In the genomic region with DNA sequence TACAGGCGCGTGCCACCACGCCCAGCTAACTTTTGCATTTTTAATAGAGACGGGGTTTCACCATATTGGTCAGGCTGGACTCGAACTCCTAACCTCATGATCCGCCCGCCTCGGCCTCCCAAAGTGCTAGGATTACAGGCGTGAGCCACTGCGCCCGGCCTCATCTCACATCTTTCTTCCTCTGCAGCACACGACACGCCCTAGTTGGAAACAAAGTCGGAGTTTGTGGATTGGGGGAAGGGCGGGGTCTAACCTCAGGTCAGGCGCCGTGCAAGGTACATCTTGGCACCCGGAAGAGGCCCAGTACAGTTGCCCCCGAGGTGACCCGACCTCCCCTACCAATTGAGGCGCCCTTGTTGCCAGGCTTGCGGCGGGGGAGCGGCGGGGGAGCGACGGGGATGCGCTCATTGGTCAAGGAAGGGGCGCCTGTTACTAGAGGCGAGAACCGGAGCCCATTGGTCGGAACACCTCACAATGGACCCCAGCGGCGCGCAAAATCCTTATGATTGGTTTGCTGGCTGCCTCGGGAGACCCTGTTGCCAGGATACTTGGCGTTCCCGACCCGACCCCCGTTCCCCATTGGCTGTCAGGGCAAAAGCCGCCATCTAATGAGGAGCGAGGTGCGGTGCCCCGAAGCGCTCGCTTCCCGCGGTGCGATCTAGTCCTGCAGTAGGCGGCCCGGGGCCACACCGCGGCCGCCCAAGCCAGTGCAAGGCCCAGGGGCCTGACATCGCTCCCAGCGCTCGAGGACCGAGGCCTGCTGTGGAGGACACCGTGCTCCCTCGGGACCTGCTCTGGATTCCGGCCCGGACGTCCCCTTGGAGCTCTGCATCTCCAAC, we compare ENCODE assay signal across 8 cellular contexts. TPM values are rescaled to one million over a fixed set of nuclear protein-coding genes. Genes with fewer than 3 reads are reported as not detected.
DNase-seq lines count a peak whose midpoint lies in the region; ATAC-seq, FAIRE-seq and TF ChIP-seq lines count a peak whose summit lies in the region.

A gene with protein sequence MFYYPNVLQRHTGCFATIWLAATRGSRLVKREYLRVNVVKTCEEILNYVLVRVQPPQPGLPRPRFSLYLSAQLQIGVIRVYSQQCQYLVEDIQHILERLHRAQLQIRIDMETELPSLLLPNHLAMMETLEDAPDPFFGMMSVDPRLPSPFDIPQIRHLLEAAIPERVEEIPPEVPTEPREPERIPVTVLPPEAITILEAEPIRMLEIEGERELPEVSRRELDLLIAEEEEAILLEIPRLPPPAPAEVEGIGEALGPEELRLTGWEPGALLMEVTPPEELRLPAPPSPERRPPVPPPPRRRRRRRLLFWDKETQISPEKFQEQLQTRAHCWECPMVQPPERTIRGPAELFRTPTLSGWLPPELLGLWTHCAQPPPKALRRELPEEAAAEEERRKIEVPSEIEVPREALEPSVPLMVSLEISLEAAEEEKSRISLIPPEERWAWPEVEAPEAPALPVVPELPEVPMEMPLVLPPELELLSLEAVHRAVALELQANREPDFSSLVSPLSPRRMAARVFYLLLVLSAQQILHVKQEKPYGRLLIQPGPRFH (plus strand): TSS at position 659 of the 839 bp plus-strand sequence. CDS start 473 bp downstream, outside the sequence.

- no peaks in the 10 kb centered on the region for H3K9me3 ChIP-seq in BE2C
- H3K9me3 ChIP-seq in kidney (ENCODE audit: control insufficient read depth in 1 of 2, low read length in 2 of 2), result no peaks in the 10 kb centered on the region

- H3K9ac ChIP-seq in kidney (ENCODE audit: low read length in 2 of 2), result peak within 1 kb of the TSS in 1 of 2 donors; percentile 15

- H3K4me3 ChIP-seq in BE2C (ENCODE audit: low read depth, low read length) (peak within 1 kb of the TSS; percentile 62), kidney (ENCODE audit: low read length in 2 of 2) (peak within 1 kb of the TSS; percentile 44 to 48)

- no peaks in the 10 kb centered on the region; the same call in none of the 2 replicates for H3K36me3 ChIP-seq in BE2C
- peaks cover 4 to 6% of the 10 kb centered on the region in 2 donors for H3K36me3 ChIP-seq in kidney (ENCODE audit: control insufficient read depth in 1 of 2, insufficient read depth in 2 of 2, low read length in 2 of 2)

- DNase-seq in BE2C, result peak; percentile 94
- no peak for DNase-seq in HT-29 (ENCODE audit: low spot score)
- DNase-seq in activated CD4-positive, CD25-positive, alpha-beta regulatory T cell (lab: John Stamatoyannopoulos, UW), result peak; percentile 28 to 70 (median 52)
- DNase-seq in caudate nucleus (lab: John Stamatoyannopoulos, UW), result peak; percentile 30 to 99 (median 92)
- peak; percentile 95 for DNase-seq in kidney
- DNase-seq in stimulated activated CD4-positive, alpha-beta T cell treated with anti-CD3 and anti-CD28 coated beads, Interleukin-15, amount 100 ng/mL, for 1 hour (ENCODE audit: low read depth in 1 of 2, low spot score in 1 of 2), result peak; percentile 41 to 47
- DNase-seq in AG08395 (ENCODE audit: low spot score), result no peak

- intact Hi-C loops in kidney (cut with DNase I), result no loop called here

- no peaks in the 10 kb centered on the region for H3K4me1 ChIP-seq in BE2C
- H3K4me1 ChIP-seq in kidney (ENCODE audit: control insufficient read depth in 1 of 2, insufficient read depth in 1 of 2, low read depth in 1 of 2, low read length in 2 of 2), result peaks cover 0 to 3% of the 10 kb centered on the region in 2 donors

- peak; percentile 82 for ATAC-seq in GM19438 (IDR thresholded peaks at IDR 0.05; ENCODE audit: low read depth, unreplicated experiment)

- H3K27me3 ChIP-seq in BE2C, result no peaks in the 10 kb centered on the region

- no peak for FAIRE-seq in kidney (lab: Jason Lieb, UNC)

- H3K27ac ChIP-seq in caudate nucleus (ENCODE audit: low read depth, low read length) (peak within 1 kb of the TSS; percentile 62), kidney (ENCODE audit: low read depth in 2 of 2, low read length in 2 of 2) (peak within 1 kb of the TSS; percentile 11 to 28)

- TF ChIP-seq CTCF in BE2C (IDR thresholded peaks at IDR 0.05; ENCODE audit: low read depth, low read length), result no peak
- TF ChIP-seq CTCF in kidney (IDR thresholded peaks at IDR 0.05; ENCODE audit: borderline replicate concordance, extremely low read depth, insufficient read depth), result no peak

RNA-seq across cellular contexts. Expression of the gene that starts here (rescaled TPM):
- 39.9 TPM for polyA plus RNA-seq in BE2C (2012; ENCODE audit: insufficient read depth, insufficient read length, low read depth)
- 3.4 and 14.0 TPM in 2 replicates for total RNA-seq in HT-29 (2014; rRNA removed; shearing (Covaris generic))
- total RNA-seq in kidney, result 39.9 TPM
- polyA plus RNA-seq in kidney (ENCODE audit: insufficient read depth, low read depth, low replicate concordance), result 51.4 TPM

Comparison
In these comparisons a context has a peak if more than half of its experiments do, and no peak if none do; other contexts are left out.
1. DNase-seq: peak in BE2C (single experiment), activated CD4-positive, CD25-positive, alpha-beta regulatory T cell (4 of 4), caudate nucleus (61 of 61), kidney (single experiment) and stimulated activated CD4-positive, alpha-beta T cell treated with anti-CD3 and anti-CD28 coated beads, Interleukin-15, amount 100 ng/mL, for 1 hour (2 of 2); none in HT-29 (single experiment) and AG08395 (single experiment).